ENCODE assay signal across 10 cellular contexts in genomic region chr10:46540412-46541016, GRCh38. TPM values are rescaled to one million over a fixed set of nuclear protein-coding genes. Genes with fewer than 3 reads are reported as not detected.
DNase-seq lines count a peak whose midpoint lies in the region; ATAC-seq lines count a peak whose summit lies in the region.
"Had no signal": no experiment of that assay in that cellular context is flagged by ENCODE, and none has a peak within 500 bp of the region (broad histone marks: within the 10 kb centered on the region; RNA-seq: fewer than 3 reads in every experiment).

No MANE protein-coding gene starts in this region.

- H3K27ac ChIP-seq in HUES48 (ENCODE audit: low read depth, low read length) = no peak overlapping the region

- DNase-seq in T-helper 17 cell (peak in 1 of 3 donors; percentile 2), iris pigment epithelial cell (ENCODE audit: low read depth) (peak; percentile 61), sciatic nerve (ENCODE audit: low spot score) (peak; percentile 48)
- DNase-seq in activated CD4-positive, alpha-beta T cell treated with anti-CD3 and anti-CD28 coated beads, Interleukin-2, amount 10 ng/mL, durations not matched to agents 7 days and 5 days = no peak
- DNase-seq: DND-41, NCI-H1092 treated with DMSO at 0.1 percent for 48 hours had no signal

- H3K4me3 ChIP-seq in HUES48 (ENCODE audit: low read depth, low read length) = peak overlapping the region; percentile 66

- no peak overlapping the region for H3K27ac Mint-ChIP-seq in T-helper 17 cell
- H3K27ac Mint-ChIP-seq in activated CD4-positive, alpha-beta T cell treated with anti-CD3 and anti-CD28 coated beads, Interleukin-2, amount 10 ng/mL, durations not matched to agents 7 days and 5 days = no peak overlapping the region
- H3K27ac Mint-ChIP-seq: stimulated activated effector memory CD8-positive, alpha-beta T cell treated with anti-CD3 and anti-CD28 coated beads, Interleukin-12 subunit alpha, Interleukin-12 subunit beta, amount 100 ng/mL, for 72 hours had no signal

- no peak for ATAC-seq in T-helper 17 cell
- ATAC-seq in sciatic nerve = peak; percentile 16
- no peak for ATAC-seq in GM18870 (IDR thresholded peaks at IDR 0.05; ENCODE audit: unreplicated experiment)
- no peak for ATAC-seq in GM21423 (IDR thresholded peaks at IDR 0.05; ENCODE audit: unreplicated experiment)
- ATAC-seq: stimulated activated effector memory CD8-positive, alpha-beta T cell treated with anti-CD3 and anti-CD28 coated beads, Interleukin-12 subunit alpha, Interleukin-12 subunit beta, amount 100 ng/mL, for 72 hours had no signal

- POLR2A ChIA-PET in activated CD4-positive, alpha-beta T cell treated with anti-CD3 and anti-CD28 coated beads, Interleukin-2, amount 10 ng/mL, durations not matched to agents 7 days and 5 days (lab: Charles Lee) = no interaction called here

- H3K9me3 ChIP-seq in HUES48 (ENCODE audit: control insufficient read depth, insufficient read depth, low read length) (no peaks in the 10 kb centered on the region), T-helper 17 cell (ENCODE audit: control insufficient read depth, low read length, poor library complexity, severe bottlenecking) (no peaks in the 10 kb centered on the region)

- H3K36me3 Mint-ChIP-seq in T-helper 17 cell (ENCODE audit: low read depth) = peaks cover 5% of the 10 kb centered on the region
- no peaks in the 10 kb centered on the region for H3K36me3 Mint-ChIP-seq in activated CD4-positive, alpha-beta T cell treated with anti-CD3 and anti-CD28 coated beads, Interleukin-2, amount 10 ng/mL, durations not matched to agents 7 days and 5 days (ENCODE audit: low read depth)
- H3K36me3 Mint-ChIP-seq: stimulated activated effector memory CD8-positive, alpha-beta T cell treated with anti-CD3 and anti-CD28 coated beads, Interleukin-12 subunit alpha, Interleukin-12 subunit beta, amount 100 ng/mL, for 72 hours had no signal

- peak overlapping the region; percentile 5 for H3K4me3 Mint-ChIP-seq in T-helper 17 cell
- H3K4me3 Mint-ChIP-seq in activated CD4-positive, alpha-beta T cell treated with anti-CD3 and anti-CD28 coated beads, Interleukin-2, amount 10 ng/mL, durations not matched to agents 7 days and 5 days = no peak overlapping the region
- H3K4me3 Mint-ChIP-seq: stimulated activated effector memory CD8-positive, alpha-beta T cell treated with anti-CD3 and anti-CD28 coated beads, Interleukin-12 subunit alpha, Interleukin-12 subunit beta, amount 100 ng/mL, for 72 hours had no signal

- intact Hi-C loops in sciatic nerve (cut with DNase I) = no loop called here

- H3K27me3 ChIP-seq in HUES48 (ENCODE audit: control insufficient read depth, insufficient read depth, low read length) = peaks cover 7% of the 10 kb centered on the region; the same call in 1 of the 2 replicates

- H3K9me3 Mint-ChIP-seq in activated CD4-positive, alpha-beta T cell treated with anti-CD3 and anti-CD28 coated beads, Interleukin-2, amount 10 ng/mL, durations not matched to agents 7 days and 5 days = no peaks in the 10 kb centered on the region
- H3K9me3 Mint-ChIP-seq: stimulated activated effector memory CD8-positive, alpha-beta T cell treated with anti-CD3 and anti-CD28 coated beads, Interleukin-12 subunit alpha, Interleukin-12 subunit beta, amount 100 ng/mL, for 72 hours had no signal

- H3K4me1 Mint-ChIP-seq in T-helper 17 cell = peaks cover 6% of the 10 kb centered on the region
- H3K4me1 Mint-ChIP-seq in activated CD4-positive, alpha-beta T cell treated with anti-CD3 and anti-CD28 coated beads, Interleukin-2, amount 10 ng/mL, durations not matched to agents 7 days and 5 days = no peaks in the 10 kb centered on the region

- H3K9ac ChIP-seq in HUES48 (ENCODE audit: low read depth, low read length) = no peak overlapping the region

- peaks cover 15% of the 10 kb centered on the region for H3K4me1 ChIP-seq in HUES48 (ENCODE audit: control insufficient read depth, insufficient read depth, low read length)

- CTCF ChIA-PET in activated CD4-positive, alpha-beta T cell treated with anti-CD3 and anti-CD28 coated beads, Interleukin-2, amount 10 ng/mL, durations not matched to agents 7 days and 5 days (lab: Charles Lee) = interaction anchor here (1.1 to 1.5 kb wide), 2 partner anchors 11 to 12 kb away, joined by 3 read pairs; no protein-coding TSS in a partner anchor

- peaks cover 45% of the 10 kb centered on the region for H3K27me3 Mint-ChIP-seq in T-helper 17 cell
- H3K27me3 Mint-ChIP-seq in activated CD4-positive, alpha-beta T cell treated with anti-CD3 and anti-CD28 coated beads, Interleukin-2, amount 10 ng/mL, durations not matched to agents 7 days and 5 days = peaks cover 40% of the 10 kb centered on the region

- no peaks in the 10 kb centered on the region for H3K36me3 ChIP-seq in HUES48 (ENCODE audit: control insufficient read depth, insufficient read depth, low read length)

RNA-seq across cellular contexts. Expression of gene GPRIN2, which starts 15.9 kb away (rescaled TPM):
- total RNA-seq in T-helper 17 cell (not detected), sciatic nerve (2.0 TPM)
- not detected for total RNA-seq in activated CD4-positive, alpha-beta T cell treated with anti-CD3 and anti-CD28 coated beads, Interleukin-2, amount 10 ng/mL, durations not matched to agents 7 days and 5 days

RNA-seq across cellular contexts. Expression of gene SYT15, which starts 38.4 kb away (rescaled TPM):
- total RNA-seq in T-helper 17 cell = 1 to 10 TPM; 1.0 to 1.1 TPM
- total RNA-seq in sciatic nerve = 17.1 TPM
- 1 to 10 TPM in 1 of 2 experiments, under 1 TPM in 1; 0.79 to 1.2 TPM for total RNA-seq in activated CD4-positive, alpha-beta T cell treated with anti-CD3 and anti-CD28 coated beads, Interleukin-2, amount 10 ng/mL, durations not matched to agents 7 days and 5 days
